ENCODE assay signal across 7 cellular contexts in the genomic region with DNA sequence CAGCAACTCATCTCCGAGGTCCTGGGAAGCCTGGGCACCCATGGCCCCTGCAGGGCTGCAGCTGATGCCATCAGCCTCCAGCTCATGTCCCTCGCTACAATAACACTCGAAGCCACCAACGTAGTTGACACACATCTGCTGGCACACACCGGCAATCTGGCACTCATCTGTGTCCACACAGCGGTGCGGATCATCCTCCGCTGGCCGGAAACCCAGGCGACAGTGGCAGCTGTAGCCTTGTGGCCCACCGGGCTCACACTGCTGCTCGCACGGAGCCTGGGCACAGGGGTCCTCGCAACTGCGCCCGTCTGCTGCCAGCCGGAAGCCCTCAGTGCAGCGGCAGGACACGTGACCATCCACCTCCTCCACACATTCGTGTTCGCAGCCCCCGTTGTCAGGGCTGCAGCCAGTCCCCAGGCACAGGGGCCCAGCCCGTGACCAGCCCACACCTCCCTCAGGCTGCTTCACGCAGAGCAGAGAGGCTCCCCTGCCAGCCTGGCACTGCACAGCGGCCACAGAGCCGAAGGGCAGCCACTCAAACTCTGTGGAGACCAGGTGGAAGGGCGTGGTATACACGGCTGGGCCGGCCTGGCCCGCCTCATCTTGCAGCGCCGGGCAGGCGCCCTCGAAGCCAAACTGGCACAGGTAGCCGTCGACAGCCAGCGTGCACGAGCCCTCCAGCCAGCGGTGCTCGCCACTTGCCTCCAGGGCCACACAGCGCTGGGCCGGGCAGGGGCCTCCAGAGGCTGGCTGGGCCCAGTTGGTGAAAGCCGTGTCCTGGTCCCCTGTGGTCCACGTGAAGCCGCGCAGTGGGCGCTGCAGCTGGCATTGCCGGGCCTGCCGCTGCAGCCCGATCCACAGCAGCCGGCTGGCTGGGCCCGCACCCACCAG. TPM values are rescaled to one million over a fixed set of nuclear protein-coding genes. Genes with fewer than 3 reads are reported as not detected.
DNase-seq lines count a peak whose midpoint lies in the region; TF ChIP-seq lines count a peak whose summit lies in the region.
"Had no signal": no experiment of that assay in that cellular context is flagged by ENCODE, and none has a peak within 500 bp of the region (broad histone marks: within the 10 kb centered on the region; RNA-seq: fewer than 3 reads in every experiment).

No MANE protein-coding gene starts in this region.

- no peak overlapping the region for H3K27ac Mint-ChIP-seq in neural crest cell (ENCODE audit: unreplicated experiment)

- peak; percentile 52 for DNase-seq in DMS53 treated with DMSO at 0.1 percent for 48 hours (lab: John Stamatoyannopoulos, UW; ENCODE audit: unreplicated experiment)
- DNase-seq in adipocyte (ENCODE audit: low read depth) = peak; percentile 44
- no peak for DNase-seq in neural crest cell (ENCODE audit: low read depth, low spot score)
- DNase-seq in NCI-H2107 treated with DMSO at 0.1 percent for 48 hours (lab: John Stamatoyannopoulos, UW; ENCODE audit: unreplicated experiment) = no peak
- no peak for DNase-seq in activated gamma-delta T cell (lab: John Stamatoyannopoulos, UW)
- DNase-seq in adrenal gland = no peak
- DNase-seq: OCI-M1 had no signal

- H3K4me3 Mint-ChIP-seq in neural crest cell = peak overlapping the region; percentile 62

- H3K27me3 ChIP-seq in adipocyte (replicated peaks; ENCODE audit: control insufficient read depth, insufficient read depth, low read length) = no peaks in the 10 kb centered on the region
- H3K27me3 ChIP-seq in adrenal gland = no peaks in the 10 kb centered on the region

- peaks cover 13% of the 10 kb centered on the region for H3K36me3 ChIP-seq in adipocyte (ENCODE audit: control insufficient read depth, insufficient read depth, low read length, severe bottlenecking)
- no peaks in the 10 kb centered on the region for H3K36me3 ChIP-seq in adrenal gland (replicated peaks in 1 of 2)

- peaks cover 42% of the 10 kb centered on the region for H3K4me1 Mint-ChIP-seq in neural crest cell

- TF ChIP-seq POLR2A in adrenal gland (IDR thresholded peaks at IDR 0.05) = no peak

- no peaks in the 10 kb centered on the region for H3K36me3 Mint-ChIP-seq in neural crest cell (ENCODE audit: low read depth)

- H3K9ac ChIP-seq in adipocyte (ENCODE audit: low read length) = peak overlapping the region; percentile 98

- H3K9me3 ChIP-seq in adipocyte (ENCODE audit: control insufficient read depth, low read length) (no peaks in the 10 kb centered on the region), adrenal gland (replicated peaks in 1 of 3) (no peaks in the 10 kb centered on the region)

- H3K27me3 Mint-ChIP-seq in neural crest cell (ENCODE audit: low read depth) = no peaks in the 10 kb centered on the region

- intact Hi-C loops in adrenal gland (cut with DNase I) = no loop called here

- H3K4me1 ChIP-seq in adipocyte (ENCODE audit: control insufficient read depth, insufficient read depth, low read length) (peaks cover 24% of the 10 kb centered on the region), adrenal gland (replicated peaks in 1 of 2) (peaks cover 6 to 18% of the 10 kb centered on the region in 2 donors)

- 63 to 85% (median 71%) methylated on average over 10 to 52 of the region's 52 CpGs for WGBS in adrenal gland, 4 donors

- peak overlapping the region; percentile 98 for H3K4me3 ChIP-seq in adipocyte (ENCODE audit: low read length)
- peak overlapping the region in 1 of 4 donors; percentile 37 for H3K4me3 ChIP-seq in adrenal gland

- peak overlapping the region in 2 of 5 donors; percentile 75 to 91 for H3K27ac ChIP-seq in adrenal gland

- TF ChIP-seq CTCF in neural crest cell (conservative IDR thresholded peaks at IDR 0.05) (no peak), adrenal gland (IDR thresholded peaks at IDR 0.05) (no peak)

- H3K9me3 Mint-ChIP-seq in neural crest cell = peaks cover 6% of the 10 kb centered on the region

RNA-seq across cellular contexts. Expression of gene CD248, which starts 0.7 kb away (rescaled TPM):
- total RNA-seq in neural crest cell (4.2 and 4.8 TPM in 2 replicates), adrenal gland (10 to 100 TPM in 7 of 8 donors, 1 to 10 TPM in 1; 9.0 to 21.7 (median 15.8) TPM)
- 10 to 100 TPM in 2 of 3 donors, 1 to 10 TPM in 1; 4.2 to 28.0 (median 19.2) TPM for polyA plus RNA-seq in adrenal gland

RNA-seq across cellular contexts. Expression of gene RIN1, which starts 20.1 kb away (rescaled TPM):
- total RNA-seq in neural crest cell = 3.7 and 4.3 TPM in 2 replicates
- 10 to 100 TPM in 2 of 8 donors, 1 to 10 TPM in 6; 4.6 to 13.1 (median 7.1) TPM for total RNA-seq in adrenal gland
- polyA plus RNA-seq in adrenal gland = 10 to 100 TPM in 2 of 3 donors, 1 to 10 TPM in 1; 1.6 to 15.2 (median 10.9) TPM

RNA-seq across cellular contexts. Expression of gene TMEM151A, which starts 24.5 kb away (rescaled TPM):
- 0.57 and 1.0 TPM in 2 replicates for total RNA-seq in neural crest cell
- 1 to 10 TPM in 3 of 8 donors, under 1 TPM in 2, not detected in 3; 0.07 to 2.3 (median 1.3) TPM for total RNA-seq in adrenal gland
- 1 to 10 TPM in 2 of 3 donors, under 1 TPM in 1; 0.42 to 6.8 (median 1.9) TPM for polyA plus RNA-seq in adrenal gland

RNA-seq across cellular contexts. Expression of gene YIF1A, which starts 27.2 kb away (rescaled TPM):
- total RNA-seq in neural crest cell (59.4 and 60.9 TPM in 2 replicates), adrenal gland (100 to 1,000 TPM in 4 of 8 donors, 10 to 100 TPM in 4; 69.7 to 154 (median 97.1) TPM)
- polyA plus RNA-seq in adrenal gland = 100 to 1,000 TPM in 2 of 3 donors, 10 to 100 TPM in 1; 97.9 to 129 (median 104) TPM

RNA-seq across cellular contexts. Expression of gene BRMS1, which starts 28.7 kb away (rescaled TPM):
- total RNA-seq in neural crest cell (40.2 and 49.0 TPM in 2 replicates), adrenal gland (10 to 100 TPM; 22.4 to 52.4 (median 40.2) TPM)
- polyA plus RNA-seq in adrenal gland = 10 to 100 TPM; 41.1 to 55.3 (median 53.8) TPM

Comparison
In these comparisons a context has a peak if more than half of its experiments do, and no peak if none do; other contexts are left out.
1. DNase-seq: peak in DMS53 treated with DMSO at 0.1 percent for 48 hours (single experiment) and adipocyte (single experiment); none in neural crest cell (single experiment), NCI-H2107 treated with DMSO at 0.1 percent for 48 hours (single experiment), activated gamma-delta T cell (single experiment) and adrenal gland (0 of 7).